1 cellular context compared by ENCODE assay signal in genomic region chr11:11810764-11811726, GRCh38.
TF ChIP-seq lines count a peak whose summit lies in the region.

No MANE protein-coding gene starts in this region.

TF ChIP-seq in K562, 482 proteins besides CTCF, POLR2A, EP300 and RAD21 (continued from another document and continues in another):
- TF ChIP-seq XRCC3 (IDR thresholded peaks at IDR 0.05) (no peak), ZNF134 (CRISPR knock-in tag; conservative IDR thresholded peaks at IDR 0.05) (0 out of 2 replicates have a peak, but pooled peaks have one; percentile 12), STAT5A (IDR thresholded peaks at IDR 0.05; ENCODE audit: borderline replicate concordance, low read length) (no peak), TAF1 (IDR thresholded peaks at IDR 0.05; ENCODE audit: control insufficient read depth, extremely low read depth, insufficient read depth, low read length, severe bottlenecking) (peak; percentile 28), ZNF77 (CRISPR knock-in tag; IDR thresholded peaks at IDR 0.05) (no peak), KDM5B (IDR thresholded peaks at IDR 0.05; ENCODE audit: insufficient replicate concordance, low read depth, low read length) (peak; percentile 86), HMGXB4 (CRISPR knock-in tag; IDR thresholded peaks at IDR 0.05) (no peak), ZNF263 (CRISPR knock-in tag; IDR thresholded peaks at IDR 0.05; ENCODE audit: borderline replicate concordance) (peak; percentile 43; the same call in 1 of the 2 replicates), BRD4 (IDR thresholded peaks at IDR 0.05) (no peak), POLR2H (tag; IDR thresholded peaks at IDR 0.05; ENCODE audit: low read depth) (peak; percentile 83), SMAD3 (CRISPR knock-in tag; conservative IDR thresholded peaks at IDR 0.05) (no peak), MYC (IDR thresholded peaks at IDR 0.05; ENCODE audit: low read depth, low read length) (peak; percentile 11; the same call in 1 of the 2 replicates), MYC (CRISPR knock-in tag; IDR thresholded peaks at IDR 0.05; ENCODE audit: borderline replicate concordance, low read depth) (no peak), POLR2B (IDR thresholded peaks at IDR 0.05; ENCODE audit: low read depth, partially characterized antibody) (peak; percentile 72), ZFX (CRISPR knock-in tag; IDR thresholded peaks at IDR 0.05) (peak; percentile 80), RBFOX2 (IDR thresholded peaks at IDR 0.05; ENCODE audit: low read depth, low read length) (peak; percentile 87), KLF16 (IDR thresholded peaks at IDR 0.05) (peak; percentile 27; the same call in 1 of the 2 replicates), SP1 (CRISPR knock-in tag; IDR thresholded peaks at IDR 0.05) (peak; percentile 82), UBTF (IDR thresholded peaks at IDR 0.05; ENCODE audit: borderline replicate concordance in 1 of 2, low read depth in 2 of 2, low read length in 2 of 2) (peak in 1 of 2 experiments; percentile 14; a peak in 1 of 4 replicates), ARID3B (CRISPR knock-in tag; IDR thresholded peaks at IDR 0.05; ENCODE audit: borderline replicate concordance) (no peak), VEZF1 (CRISPR knock-in tag; IDR thresholded peaks at IDR 0.05) (peak; percentile 44), MEIS2 (IDR thresholded peaks at IDR 0.05; ENCODE audit: partially characterized antibody) (peak; percentile 47), HNRNPLL (IDR thresholded peaks at IDR 0.05; ENCODE audit: low read depth, low read length, poor library complexity, severe bottlenecking) (peak; percentile 25), GTF2B (IDR thresholded peaks at IDR 0.05; ENCODE audit: extremely low read depth, insufficient read length) (peak; percentile 45), TFAP4 (CRISPR knock-in tag; IDR thresholded peaks at IDR 0.05; ENCODE audit: borderline replicate concordance) (peak; percentile 61; the same call in 1 of the 2 replicates), ETV5 (CRISPR knock-in tag; IDR thresholded peaks at IDR 0.05; ENCODE audit: low read depth) (no peak), TBP (optimal IDR thresholded peaks at IDR 0.05; ENCODE audit: low read depth, low read length) (peak; percentile 72), PRDM10 (IDR thresholded peaks at IDR 0.05; ENCODE audit: partially characterized antibody) (peak; percentile 28), ZBTB12 (CRISPR knock-in tag; IDR thresholded peaks at IDR 0.05) (no peak), SRF (CRISPR knock-in tag; IDR thresholded peaks at IDR 0.05) (peak; percentile 47 to 89; a peak in 2 of 4 replicates), DPF2 (IDR thresholded peaks at IDR 0.05) (0 out of 2 replicates have a peak, but pooled peaks have one; percentile 26), CSDE1 (IDR thresholded peaks at IDR 0.05) (0 out of 4 replicates have a peak, but pooled peaks of 1 of the 2 experiments have one; percentile 19), ETV1 (tag; conservative IDR thresholded peaks at IDR 0.05; ENCODE audit: low read depth) (peak; percentile 42; the same call in 1 of the 2 replicates), POLR2G (IDR thresholded peaks at IDR 0.05; ENCODE audit: low read depth, low read length) (peak; percentile 92), FOXJ3 (CRISPR knock-in tag; IDR thresholded peaks at IDR 0.05) (no peak), ZBTB2 (IDR thresholded peaks at IDR 0.05) (peak; percentile 65; the same call in 1 of the 2 replicates), GABPA (tag; conservative IDR thresholded peaks at IDR 0.05; ENCODE audit: low read depth) (peak; percentile 63; the same call in 1 of the 2 replicates), RCOR1 (IDR thresholded peaks at IDR 0.05; ENCODE audit: borderline replicate concordance in 1 of 2, low read depth in 2 of 2, low read length in 2 of 2) (peak in 1 of 2 experiments; percentile 28; a peak in 1 of 4 replicates), PCBP2 (IDR thresholded peaks at IDR 0.05; ENCODE audit: low read depth, low read length, poor library complexity, severe bottlenecking) (no peak), HIVEP1 (CRISPR knock-in tag; IDR thresholded peaks at IDR 0.05) (no peak), MNT (conservative IDR thresholded peaks at IDR 0.05) (0 out of 4 replicates have a peak, but pooled peaks of 1 of the 2 experiments have one; percentile 20), JUND (IDR thresholded peaks at IDR 0.05; ENCODE audit: borderline replicate concordance, low read depth, low read length) (peak; percentile 6; the same call in 1 of the 2 replicates), JUND (tag; IDR thresholded peaks at IDR 0.05; ENCODE audit: borderline replicate concordance, low read depth, low read length) (no peak), ZNF431 (CRISPR knock-in tag; IDR thresholded peaks at IDR 0.05) (no peak), L3MBTL2 (IDR thresholded peaks at IDR 0.05) (peak; percentile 63; the same call in 1 of the 2 replicates), FOSL1 (tag; conservative IDR thresholded peaks at IDR 0.05) (peak; percentile 66)
